In the genomic region with DNA sequence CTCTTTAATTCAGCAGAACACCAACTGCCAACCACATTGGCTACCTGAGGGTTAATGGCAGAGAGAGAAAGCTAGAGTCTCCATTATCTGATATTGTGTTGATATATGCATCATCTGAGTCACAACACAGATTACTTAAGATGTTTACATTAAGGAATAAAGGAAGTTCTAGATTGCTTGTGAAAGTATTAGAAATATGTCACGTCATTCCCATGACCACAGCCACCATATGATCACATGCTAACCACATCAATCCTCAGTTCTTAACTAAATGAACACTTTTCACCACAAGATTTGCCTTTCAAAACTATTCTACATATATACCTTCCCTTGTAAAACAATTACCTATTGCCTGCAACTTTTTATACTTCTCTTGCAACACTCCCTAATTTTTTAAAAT, we compare ENCODE assay signal across 24 cellular contexts.
DNase-seq lines count a peak whose midpoint lies in the region; ATAC-seq and TF ChIP-seq lines count a peak whose summit lies in the region.
"Had no signal": no experiment of that assay in that cellular context is flagged by ENCODE, and none has a peak within 500 bp of the region (broad histone marks: within the 10 kb centered on the region; RNA-seq: fewer than 3 reads in every experiment).

No MANE protein-coding gene starts in this region.

- peak; percentile 4 for DNase-seq in activated CD8-positive, alpha-beta T cell treated with anti-CD3 and anti-CD28 coated beads for 36 hours
- DNase-seq in activated CD8-positive, alpha-beta T cell treated with anti-CD3 and anti-CD28 coated beads, Interleukin-2, amount 10 ng/mL, durations not matched to agents 7 days and 5 days = no peak
- peak; percentile 20 for DNase-seq in OCI-M1 (lab: John Stamatoyannopoulos, UW)
- DNase-seq in central memory CD8-positive, alpha-beta T cell (ENCODE audit: low spot score in 2 of 2) = no peak
- DNase-seq in occipital lobe (lab: John Stamatoyannopoulos, UW) = no peak
- DNase-seq in hepatic stellate cell (ENCODE audit: low spot score) = no peak
- DNase-seq in stimulated activated naive CD4-positive, alpha-beta T cell (lab: John Stamatoyannopoulos, UW) = no peak
- DNase-seq: 8988T; activated CD4-positive, alpha-beta T cell treated with anti-CD3 and anti-CD28 coated beads, Interleukin-2, amount 10 ng/mL, durations not matched to agents 24 days and 14 days; activated naive CD4-positive, alpha-beta T cell treated with anti-CD3 and anti-CD28 coated beads, Interleukin-2, amount 50 U/mL, for 16 hours; amygdala; CD4-positive, alpha-beta memory T cell; GDM1; IMR-90; lower lobe of right lung; NCI-H1436 treated with DMSO at 0.1 percent for 48 hours; NCI-H524; RPMI8226; stimulated activated CD8-positive, alpha-beta memory T cell treated with anti-CD3 and anti-CD28 coated beads, Interleukin-4, amount 100 ng/mL, for 48 hours; transverse colon had no signal

- no peak for ATAC-seq in activated CD8-positive, alpha-beta T cell treated with anti-CD3 and anti-CD28 coated beads for 36 hours
- ATAC-seq in activated CD8-positive, alpha-beta T cell treated with anti-CD3 and anti-CD28 coated beads, Interleukin-2, amount 10 ng/mL, durations not matched to agents 7 days and 5 days = no peak
- peak; percentile 36 for ATAC-seq in central memory CD8-positive, alpha-beta T cell (replicated peaks; ENCODE audit: extremely low read depth, poor library complexity, severe bottlenecking)
- ATAC-seq in GM18867 (IDR thresholded peaks at IDR 0.05; ENCODE audit: unreplicated experiment) = no peak
- ATAC-seq: HCT116, lower lobe of right lung had no signal

- no peak overlapping the region for H3K27ac Mint-ChIP-seq in activated CD8-positive, alpha-beta T cell treated with anti-CD3 and anti-CD28 coated beads for 36 hours
- H3K27ac Mint-ChIP-seq in activated CD8-positive, alpha-beta T cell treated with anti-CD3 and anti-CD28 coated beads, Interleukin-2, amount 10 ng/mL, durations not matched to agents 7 days and 5 days = no peak overlapping the region
- H3K27ac Mint-ChIP-seq in central memory CD8-positive, alpha-beta T cell (ENCODE audit: low read depth) = no peak overlapping the region
- H3K27ac Mint-ChIP-seq: activated CD4-positive, alpha-beta T cell treated with anti-CD3 and anti-CD28 coated beads, Interleukin-2, amount 10 ng/mL, durations not matched to agents 24 days and 14 days; CD4-positive, alpha-beta memory T cell; dendritic cell treated with granulocyte-macrophage colony-stimulating factor and Interleukin-4, amounts not matched to agents 40 ng/mL and 50 ng/mL, for 4 days; T-helper 2 cell treated with Interferon-gamma antibody and Interleukin-4, amounts not matched to agents 5 μg/mL and 100 μg/mL, for 36 hours had no signal

- H3K4me1 Mint-ChIP-seq in activated CD8-positive, alpha-beta T cell treated with anti-CD3 and anti-CD28 coated beads for 36 hours (ENCODE audit: low read depth) = no peaks in the 10 kb centered on the region
- H3K4me1 Mint-ChIP-seq in activated CD8-positive, alpha-beta T cell treated with anti-CD3 and anti-CD28 coated beads, Interleukin-2, amount 10 ng/mL, durations not matched to agents 7 days and 5 days (ENCODE audit: low read depth) = no peaks in the 10 kb centered on the region
- H3K4me1 Mint-ChIP-seq in central memory CD8-positive, alpha-beta T cell = no peaks in the 10 kb centered on the region
- H3K4me1 Mint-ChIP-seq: activated CD4-positive, alpha-beta T cell treated with anti-CD3 and anti-CD28 coated beads, Interleukin-2, amount 10 ng/mL, durations not matched to agents 24 days and 14 days; CD4-positive, alpha-beta memory T cell had no signal

- POLR2A ChIA-PET in activated CD8-positive, alpha-beta T cell treated with anti-CD3 and anti-CD28 coated beads for 36 hours (lab: Charles Lee) = interaction anchor here (0.6 kb wide), 1 partner anchor 724 kb away, joined by 3 read pairs; no protein-coding TSS in a partner anchor
- POLR2A ChIA-PET in activated CD8-positive, alpha-beta T cell treated with anti-CD3 and anti-CD28 coated beads, Interleukin-2, amount 10 ng/mL, durations not matched to agents 7 days and 5 days (lab: Charles Lee) = no interaction called here

- peaks cover 1% of the 10 kb centered on the region for H3K9me3 Mint-ChIP-seq in activated CD8-positive, alpha-beta T cell treated with anti-CD3 and anti-CD28 coated beads for 36 hours
- H3K9me3 Mint-ChIP-seq in activated CD8-positive, alpha-beta T cell treated with anti-CD3 and anti-CD28 coated beads, Interleukin-2, amount 10 ng/mL, durations not matched to agents 7 days and 5 days (ENCODE audit: insufficient read depth) = no peaks in the 10 kb centered on the region
- H3K9me3 Mint-ChIP-seq in central memory CD8-positive, alpha-beta T cell = no peaks in the 10 kb centered on the region
- H3K9me3 Mint-ChIP-seq: activated CD4-positive, alpha-beta T cell treated with anti-CD3 and anti-CD28 coated beads, Interleukin-2, amount 10 ng/mL, durations not matched to agents 24 days and 14 days; dendritic cell treated with granulocyte-macrophage colony-stimulating factor and Interleukin-4, amounts not matched to agents 40 ng/mL and 50 ng/mL, for 4 days; T-helper 2 cell treated with Interferon-gamma antibody and Interleukin-4, amounts not matched to agents 5 μg/mL and 100 μg/mL, for 36 hours had no signal

- intact Hi-C loops in activated CD8-positive, alpha-beta T cell treated with anti-CD3 and anti-CD28 coated beads for 36 hours (cut with micrococcal nuclease) = no loop called here

- H3K27me3 Mint-ChIP-seq in activated CD8-positive, alpha-beta T cell treated with anti-CD3 and anti-CD28 coated beads for 36 hours = no peaks in the 10 kb centered on the region
- H3K27me3 Mint-ChIP-seq in activated CD8-positive, alpha-beta T cell treated with anti-CD3 and anti-CD28 coated beads, Interleukin-2, amount 10 ng/mL, durations not matched to agents 7 days and 5 days (ENCODE audit: low read depth) = no peaks in the 10 kb centered on the region
- H3K27me3 Mint-ChIP-seq in central memory CD8-positive, alpha-beta T cell = peaks cover 8% of the 10 kb centered on the region
- H3K27me3 Mint-ChIP-seq: activated CD4-positive, alpha-beta T cell treated with anti-CD3 and anti-CD28 coated beads, Interleukin-2, amount 10 ng/mL, durations not matched to agents 24 days and 14 days; dendritic cell treated with granulocyte-macrophage colony-stimulating factor and Interleukin-4, amounts not matched to agents 40 ng/mL and 50 ng/mL, for 4 days had no signal

- no peak for TF ChIP-seq CTCF in activated CD8-positive, alpha-beta T cell treated with anti-CD3 and anti-CD28 coated beads for 36 hours (IDR thresholded peaks at IDR 0.05)

- no peaks in the 10 kb centered on the region for H3K36me3 Mint-ChIP-seq in activated CD8-positive, alpha-beta T cell treated with anti-CD3 and anti-CD28 coated beads for 36 hours (ENCODE audit: low read depth)
- no peaks in the 10 kb centered on the region for H3K36me3 Mint-ChIP-seq in activated CD8-positive, alpha-beta T cell treated with anti-CD3 and anti-CD28 coated beads, Interleukin-2, amount 10 ng/mL, durations not matched to agents 7 days and 5 days (ENCODE audit: low read depth)
- H3K36me3 Mint-ChIP-seq in central memory CD8-positive, alpha-beta T cell (ENCODE audit: insufficient read depth) = no peaks in the 10 kb centered on the region
- H3K36me3 Mint-ChIP-seq: CD4-positive, alpha-beta memory T cell had no signal

- H3K4me3 Mint-ChIP-seq in activated CD8-positive, alpha-beta T cell treated with anti-CD3 and anti-CD28 coated beads for 36 hours = no peak overlapping the region
- no peak overlapping the region for H3K4me3 Mint-ChIP-seq in activated CD8-positive, alpha-beta T cell treated with anti-CD3 and anti-CD28 coated beads, Interleukin-2, amount 10 ng/mL, durations not matched to agents 7 days and 5 days
- no peak overlapping the region for H3K4me3 Mint-ChIP-seq in central memory CD8-positive, alpha-beta T cell
- H3K4me3 Mint-ChIP-seq: activated CD4-positive, alpha-beta T cell treated with anti-CD3 and anti-CD28 coated beads, Interleukin-2, amount 10 ng/mL, durations not matched to agents 24 days and 14 days; CD4-positive, alpha-beta memory T cell; dendritic cell treated with granulocyte-macrophage colony-stimulating factor and Interleukin-4, amounts not matched to agents 40 ng/mL and 50 ng/mL, for 4 days; T-helper 2 cell treated with Interferon-gamma antibody and Interleukin-4, amounts not matched to agents 5 μg/mL and 100 μg/mL, for 36 hours had no signal

- CTCF ChIA-PET in activated CD8-positive, alpha-beta T cell treated with anti-CD3 and anti-CD28 coated beads for 36 hours (lab: Charles Lee) = no interaction called here
- CTCF ChIA-PET in activated CD8-positive, alpha-beta T cell treated with anti-CD3 and anti-CD28 coated beads, Interleukin-2, amount 10 ng/mL, durations not matched to agents 7 days and 5 days (lab: Charles Lee) = no interaction called here

Comparison
In these comparisons a context has a peak if more than half of its experiments do, and no peak if none do; other contexts are left out.
1. DNase-seq: peak in activated CD8-positive, alpha-beta T cell treated with anti-CD3 and anti-CD28 coated beads for 36 hours (single experiment) and OCI-M1 (single experiment); none in activated CD8-positive, alpha-beta T cell treated with anti-CD3 and anti-CD28 coated beads, Interleukin-2, amount 10 ng/mL, durations not matched to agents 7 days and 5 days (single experiment), central memory CD8-positive, alpha-beta T cell (0 of 2), occipital lobe (single experiment), hepatic stellate cell (single experiment) and stimulated activated naive CD4-positive, alpha-beta T cell (0 of 6).